Comparison of ENCODE assay signal across 8 cellular contexts in genomic region chr11:62664405-62665074, GRCh38. TPM values are rescaled to one million over a fixed set of nuclear protein-coding genes. Genes with fewer than 3 reads are reported as not detected.
A peak's percentile ranks its signal among the peaks of the same experiment; 100 is the strongest.
DNase-seq lines count a peak whose midpoint lies in the region; ATAC-seq, FAIRE-seq and TF ChIP-seq lines count a peak whose summit lies in the region.

No MANE protein-coding gene starts in this region.

- no peak for TF ChIP-seq EP300 in Ishikawa (IDR thresholded peaks at IDR 0.05; ENCODE audit: borderline replicate concordance)

- POLR2A ChIA-PET in MCF 10A (lab: Yijun Ruan, JAX): interaction anchor here (0.5 to 10.6 kb wide), 54 partner anchors 9 to 1272 kb away, joined by 3 to 222 read pairs (median 6); partner anchors contain the start of genes AHNAK, B3GAT3, EEF1G and EML3

- intact Hi-C loops in MCF 10A (cut with micrococcal nuclease) (loop anchor here (1.0 kb wide), 1 partner anchor 11 kb away; the partner anchor contains the start of gene INTS5), kidney (cut with DNase I) (no loop called here)

- peaks cover 78% of the 10 kb centered on the region for H3K36me3 Mint-ChIP-seq in MCF 10A (ENCODE audit: insufficient read depth, unreplicated experiment)

- no peak for FAIRE-seq in kidney (lab: Jason Lieb, UNC)

- peaks cover 3% of the 10 kb centered on the region for H3K4me1 Mint-ChIP-seq in MCF 10A (ENCODE audit: insufficient read depth, unreplicated experiment)

- H3K4me3 Mint-ChIP-seq in MCF 10A (ENCODE audit: unreplicated experiment): peak overlapping the region; percentile 98

- CTCF ChIA-PET in MCF 10A (lab: Yijun Ruan, JAX): interaction anchor here (0.6 to 1.4 kb wide), 11 partner anchors 9 to 270 kb away, joined by 3 to 7 read pairs (median 3); no protein-coding TSS in a partner anchor

- H3K27me3 Mint-ChIP-seq in MCF 10A (ENCODE audit: insufficient read depth, unreplicated experiment): no peaks in the 10 kb centered on the region

- no peak for TF ChIP-seq RAD21 in Ishikawa (IDR thresholded peaks at IDR 0.05; ENCODE audit: low read depth)

- H3K4me1 ChIP-seq in SJCRH30: peaks cover 4% of the 10 kb centered on the region; the same call in 1 of the 2 replicates
- H3K4me1 ChIP-seq in kidney (ENCODE audit: control insufficient read depth in 1 of 2, insufficient read depth in 1 of 2, low read depth in 1 of 2, low read length in 2 of 2): peaks cover 11 to 16% of the 10 kb centered on the region in 2 donors

- TSS peak; percentile 57 for BruUV-seq in MCF 10A (replicated peaks; lab: Mats Ljungman, UMichigan)

- peak overlapping the region; percentile 79 for H3K4me3 ChIP-seq in SJCRH30
- peak overlapping the region; percentile 77 to 93 for H3K4me3 ChIP-seq in kidney (ENCODE audit: low read length in 2 of 2)

- H3K27ac Mint-ChIP-seq in MCF 10A (ENCODE audit: low read depth, unreplicated experiment): peak overlapping the region; percentile 91

- H3K9me3 ChIP-seq in SJCRH30 (replicated peaks) (no peaks in the 10 kb centered on the region), kidney (ENCODE audit: control insufficient read depth in 1 of 2, low read length in 2 of 2) (no peaks in the 10 kb centered on the region)

- no peaks in the 10 kb centered on the region for H3K9me3 Mint-ChIP-seq in MCF 10A (ENCODE audit: unreplicated experiment)

- peak overlapping the region; percentile 63 for H3K27ac ChIP-seq in SJCRH30
- peak overlapping the region; percentile 79 to 82 for H3K27ac ChIP-seq in kidney (ENCODE audit: low read depth in 2 of 2, low read length in 2 of 2)

- no peaks in the 10 kb centered on the region for H3K27me3 ChIP-seq in SJCRH30

- TF ChIP-seq CTCF in MCF 10A (IDR thresholded peaks at IDR 0.05; ENCODE audit: unreplicated experiment): no peak
- no peak for TF ChIP-seq CTCF in kidney (IDR thresholded peaks at IDR 0.05; ENCODE audit: borderline replicate concordance, extremely low read depth, insufficient read depth)

- DNase-seq in ELR (ENCODE audit: low read depth) (peak; percentile 70), SJCRH30 (peak; percentile 64 to 72), MCF 10A (ENCODE audit: unreplicated experiment) (peak; percentile 65), kidney (peak; percentile 86), dedifferentiated amniotic fluid mesenchymal stem cell (ENCODE audit: extremely low spot score) (no peak)
- DNase-seq in stimulated activated CD4-positive, alpha-beta T cell treated with anti-CD3 and anti-CD28 coated beads, Interleukin-4, amount 100 ng/mL, for 24 hours: peak; percentile 63

- peak overlapping the region; percentile 68 to 93 for H3K9ac ChIP-seq in kidney (ENCODE audit: low read length in 2 of 2)

- H3K36me3 ChIP-seq in SJCRH30: peaks cover 31% of the 10 kb centered on the region
- no peaks in the 10 kb centered on the region for H3K36me3 ChIP-seq in kidney (ENCODE audit: control insufficient read depth in 1 of 2, insufficient read depth in 2 of 2, low read length in 2 of 2)

- peak; percentile 30 for ATAC-seq in GM21576 (IDR thresholded peaks at IDR 0.05; ENCODE audit: unreplicated experiment)

TF ChIP-seq in Ishikawa, 13 proteins besides CTCF, POLR2A, EP300 and RAD21:
- TF ChIP-seq REST (IDR thresholded peaks at IDR 0.05; ENCODE audit: low read depth) (no peak), TEAD4 (IDR thresholded peaks at IDR 0.05) (no peak), MAX (IDR thresholded peaks at IDR 0.05) (peak; percentile 10; the same call in 1 of the 2 replicates), EGR1 (IDR thresholded peaks at IDR 0.05) (no peak), YY1 (IDR thresholded peaks at IDR 0.05; ENCODE audit: low read depth) (no peak)

RNA-seq across cellular contexts. Expression of gene C11orf98, which starts 0.5 kb away (rescaled TPM):
- 62.6 and 65.0 TPM in 2 replicates for total RNA-seq in SJCRH30 (2014; rRNA removed; shearing (Covaris generic))
- total RNA-seq in MCF 10A (2022): 81.2 and 91.6 TPM in 2 replicates
- 44.5 TPM for total RNA-seq in kidney
- 138 TPM for polyA plus RNA-seq in kidney (ENCODE audit: insufficient read depth, low read depth, low replicate concordance)

RNA-seq across cellular contexts. Expression of gene CSKMT, which starts 0.6 kb away (rescaled TPM):
- total RNA-seq in SJCRH30 (2014; rRNA removed; shearing (Covaris generic)): 8.5 and 10.4 TPM in 2 replicates
- total RNA-seq in MCF 10A (2022) (15.4 and 31.2 TPM in 2 replicates), kidney (12.1 TPM)
- polyA plus RNA-seq in kidney (ENCODE audit: insufficient read depth, low read depth, low replicate concordance): 8.2 TPM

RNA-seq across cellular contexts. Expression of gene UQCC3, which starts 6.9 kb away (rescaled TPM):
- total RNA-seq in SJCRH30 (2014; rRNA removed; shearing (Covaris generic)): 11.5 and 15.7 TPM in 2 replicates
- total RNA-seq in MCF 10A (2022): 11.6 and 13.8 TPM in 2 replicates
- total RNA-seq in kidney: 7.6 TPM
- polyA plus RNA-seq in kidney (ENCODE audit: insufficient read depth, low read depth, low replicate concordance): 24.8 TPM

RNA-seq across cellular contexts. Expression of gene LBHD1, which starts 7.5 kb away (rescaled TPM):
- total RNA-seq in SJCRH30 (2014; rRNA removed; shearing (Covaris generic)): 3.2 and 6.3 TPM in 2 replicates
- total RNA-seq in MCF 10A (2022) (8.3 and 8.7 TPM in 2 replicates), kidney (7.9 TPM)
- 5.3 TPM for polyA plus RNA-seq in kidney (ENCODE audit: insufficient read depth, low read depth, low replicate concordance)

RNA-seq across cellular contexts. Expression of gene INTS5, which starts 11.4 kb away (rescaled TPM):
- total RNA-seq in SJCRH30 (2014; rRNA removed; shearing (Covaris generic)): 20.1 and 20.3 TPM in 2 replicates
- total RNA-seq in MCF 10A (2022) (17.4 and 19.3 TPM in 2 replicates), kidney (21.2 TPM)
- polyA plus RNA-seq in kidney (ENCODE audit: insufficient read depth, low read depth, low replicate concordance): 11.2 TPM
